ENCODE assay signal across 8 cellular contexts in the genomic region with DNA sequence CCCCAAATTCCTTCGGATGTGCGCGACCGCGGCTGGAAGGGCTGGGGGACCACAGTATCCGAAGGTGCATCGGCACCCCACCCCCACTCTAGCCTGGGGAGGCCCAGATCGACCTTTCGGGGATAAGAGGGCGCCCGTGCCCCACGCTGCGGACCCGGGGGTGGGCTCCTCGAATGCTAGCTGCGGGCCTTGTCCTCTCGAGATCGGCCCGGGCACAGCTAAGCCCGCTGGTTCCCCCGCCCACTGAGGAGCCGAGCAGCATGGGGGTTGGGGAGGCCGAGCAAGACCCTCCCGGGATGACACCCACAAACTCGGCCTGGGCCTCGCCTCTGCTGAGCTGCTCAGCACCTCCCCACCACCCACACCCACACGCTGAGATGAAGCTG. TPM values are rescaled to one million over a fixed set of nuclear protein-coding genes. Genes with fewer than 3 reads are reported as not detected.
DNase-seq lines count a peak whose midpoint lies in the region; ATAC-seq and TF ChIP-seq lines count a peak whose summit lies in the region.

No MANE protein-coding gene starts in this region.

- ATAC-seq in SK-N-SH treated with all-trans-retinoic acid at 6 μM for 48 hours (peak; percentile 32), foreskin keratinocyte (no peak), HG02870 (IDR thresholded peaks at IDR 0.05; ENCODE audit: unreplicated experiment) (no peak), GM18858 (IDR thresholded peaks at IDR 0.05; ENCODE audit: unreplicated experiment) (no peak)

- H3K27me3 ChIP-seq in foreskin keratinocyte = no peaks in the 10 kb centered on the region

- H3K4me3 ChIP-seq in GM12875 (ENCODE audit: low read depth, low read length) = peak overlapping the region; percentile 67

- H3K27ac ChIP-seq in foreskin keratinocyte = peak overlapping the region; percentile 17

- H3K9me3 Mint-ChIP-seq in progenitor cell of endocrine pancreas (ENCODE audit: low read depth) = no peaks in the 10 kb centered on the region

- peaks cover 13% of the 10 kb centered on the region for H3K4me1 ChIP-seq in foreskin keratinocyte

- peak overlapping the region; percentile 78 for H3K4me3 Mint-ChIP-seq in progenitor cell of endocrine pancreas (ENCODE audit: low read depth)

- DNase-seq in foreskin keratinocyte (no peak), progenitor cell of endocrine pancreas (ENCODE audit: low spot score, unreplicated experiment) (peak; percentile 36), AML-193 (lab: John Stamatoyannopoulos, UW) (no peak), NOMO-1 treated with DMSO at 0.1 percent for 48 hours (lab: John Stamatoyannopoulos, UW; ENCODE audit: unreplicated experiment) (no peak)

- H3K27me3 Mint-ChIP-seq in progenitor cell of endocrine pancreas = peaks cover 49% of the 10 kb centered on the region

- peaks cover 3% of the 10 kb centered on the region for H3K36me3 Mint-ChIP-seq in progenitor cell of endocrine pancreas (ENCODE audit: insufficient read depth)

- H3K27ac Mint-ChIP-seq in progenitor cell of endocrine pancreas = peak overlapping the region; percentile 52

- peaks cover 22% of the 10 kb centered on the region for H3K4me1 Mint-ChIP-seq in progenitor cell of endocrine pancreas (ENCODE audit: low read depth)

- no peak for TF ChIP-seq CTCF in GM12875 (IDR thresholded peaks at IDR 0.05; ENCODE audit: borderline replicate concordance, insufficient read depth, low read depth, low read length)
- no peak for TF ChIP-seq CTCF in foreskin keratinocyte (conservative IDR thresholded peaks at IDR 0.05)
- TF ChIP-seq CTCF in progenitor cell of endocrine pancreas (IDR thresholded peaks at IDR 0.05; ENCODE audit: unreplicated experiment) = no peak

TF ChIP-seq in SK-N-SH treated with all-trans-retinoic acid at 6 μM for 48 hours, 23 proteins besides CTCF, POLR2A, EP300 and RAD21:
- TF ChIP-seq, protein P1, sequence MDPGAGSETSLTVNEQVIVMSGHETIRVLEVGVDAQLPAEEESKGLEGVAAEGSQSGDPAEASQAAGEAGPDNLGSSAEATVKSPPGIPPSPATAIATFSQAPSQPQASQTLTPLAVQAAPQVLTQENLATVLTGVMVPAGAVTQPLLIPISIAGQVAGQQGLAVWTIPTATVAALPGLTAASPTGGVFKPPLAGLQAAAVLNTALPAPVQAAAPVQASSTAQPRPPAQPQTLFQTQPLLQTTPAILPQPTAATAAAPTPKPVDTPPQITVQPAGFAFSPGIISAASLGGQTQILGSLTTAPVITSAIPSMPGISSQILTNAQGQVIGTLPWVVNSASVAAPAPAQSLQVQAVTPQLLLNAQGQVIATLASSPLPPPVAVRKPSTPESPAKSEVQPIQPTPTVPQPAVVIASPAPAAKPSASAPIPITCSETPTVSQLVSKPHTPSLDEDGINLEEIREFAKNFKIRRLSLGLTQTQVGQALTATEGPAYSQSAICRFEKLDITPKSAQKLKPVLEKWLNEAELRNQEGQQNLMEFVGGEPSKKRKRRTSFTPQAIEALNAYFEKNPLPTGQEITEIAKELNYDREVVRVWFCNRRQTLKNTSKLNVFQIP (CRISPR knock-in tag; IDR thresholded peaks at IDR 0.05; ENCODE audit: borderline replicate concordance, low read depth) = no peak
- no peak for TF ChIP-seq GLIS3 (CRISPR knock-in tag; IDR thresholded peaks at IDR 0.05)
- TF ChIP-seq RARB (CRISPR knock-in tag; IDR thresholded peaks at IDR 0.05) = no peak
- TF ChIP-seq, protein P2, sequence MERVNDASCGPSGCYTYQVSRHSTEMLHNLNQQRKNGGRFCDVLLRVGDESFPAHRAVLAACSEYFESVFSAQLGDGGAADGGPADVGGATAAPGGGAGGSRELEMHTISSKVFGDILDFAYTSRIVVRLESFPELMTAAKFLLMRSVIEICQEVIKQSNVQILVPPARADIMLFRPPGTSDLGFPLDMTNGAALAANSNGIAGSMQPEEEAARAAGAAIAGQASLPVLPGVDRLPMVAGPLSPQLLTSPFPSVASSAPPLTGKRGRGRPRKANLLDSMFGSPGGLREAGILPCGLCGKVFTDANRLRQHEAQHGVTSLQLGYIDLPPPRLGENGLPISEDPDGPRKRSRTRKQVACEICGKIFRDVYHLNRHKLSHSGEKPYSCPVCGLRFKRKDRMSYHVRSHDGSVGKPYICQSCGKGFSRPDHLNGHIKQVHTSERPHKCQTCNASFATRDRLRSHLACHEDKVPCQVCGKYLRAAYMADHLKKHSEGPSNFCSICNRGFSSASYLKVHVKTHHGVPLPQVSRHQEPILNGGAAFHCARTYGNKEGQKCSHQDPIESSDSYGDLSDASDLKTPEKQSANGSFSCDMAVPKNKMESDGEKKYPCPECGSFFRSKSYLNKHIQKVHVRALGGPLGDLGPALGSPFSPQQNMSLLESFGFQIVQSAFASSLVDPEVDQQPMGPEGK (CRISPR knock-in tag; IDR thresholded peaks at IDR 0.05; ENCODE audit: borderline replicate concordance) = peak; percentile 56; the same call in 1 of the 2 replicates
- TF ChIP-seq ZFP30 (CRISPR knock-in tag; IDR thresholded peaks at IDR 0.05) = no peak
- TF ChIP-seq ISL1 (CRISPR knock-in tag; IDR thresholded peaks at IDR 0.05) = no peak
TF ChIP-seq in SK-N-SH treated with all-trans-retinoic acid at 6 μM for 48 hours: peak in this region for 1.

RNA-seq across cellular contexts. Expression of a gene that starts 0.7 kb away (rescaled TPM):
- total RNA-seq in foreskin keratinocyte (47.5 and 57.3 TPM in 2 replicates), progenitor cell of endocrine pancreas (21.0 and 24.4 TPM in 2 replicates)
- 18.3 and 23.6 TPM in 2 replicates for polyA plus RNA-seq in foreskin keratinocyte

RNA-seq across cellular contexts. Expression of a gene that starts 54.8 kb away (rescaled TPM):
- total RNA-seq in foreskin keratinocyte (26.7 and 33.2 TPM in 2 replicates), progenitor cell of endocrine pancreas (29.3 and 30.0 TPM in 2 replicates)
- 26.3 and 32.6 TPM in 2 replicates for polyA plus RNA-seq in foreskin keratinocyte
